ENCODE assay signal across 10 cellular contexts in genomic region chr11:68014157-68014965, GRCh38. TPM values are rescaled to one million over a fixed set of nuclear protein-coding genes. Genes with fewer than 3 reads are reported as not detected.
DNase-seq lines count a peak whose midpoint lies in the region; ATAC-seq, FAIRE-seq and TF ChIP-seq lines count a peak whose summit lies in the region.
"Had no signal": no experiment of that assay in that cellular context is flagged by ENCODE, and none has a peak within 500 bp of the region (broad histone marks: within the 10 kb centered on the region; RNA-seq: fewer than 3 reads in every experiment).

No MANE protein-coding gene starts in this region.

- H3K27ac Mint-ChIP-seq in activated naive CD4-positive, alpha-beta T cell treated with anti-CD3 and anti-CD28 coated beads, Interleukin-2, amount 50 U/mL, for 72 hours, result no peak overlapping the region
- no peak overlapping the region for H3K27ac Mint-ChIP-seq in natural killer cell treated with Interleukin-12 subunit alpha and Interleukin-12 subunit beta and Interleukin-15 and Interleukin-18, amount 100 ng/mL, for 72 hours
- H3K27ac Mint-ChIP-seq: CD8-positive, alpha-beta T cell had no signal

- no peaks in the 10 kb centered on the region for H3K9me3 ChIP-seq in adrenal gland (replicated peaks in 1 of 3)

- DNase-seq in activated naive CD4-positive, alpha-beta T cell treated with anti-CD3 and anti-CD28 coated beads, Interleukin-2, amount 50 U/mL, for 72 hours (ENCODE audit: low spot score in 2 of 2), result no peak
- no peak for DNase-seq in activated naive CD4-positive, alpha-beta T cell (lab: John Stamatoyannopoulos, UW)
- peak; percentile 83 to 96 (median 92) for DNase-seq in adrenal gland
- DNase-seq in kidney tubule cell (ENCODE audit: low spot score), result peak; percentile 91
- peak; percentile 86 for DNase-seq in urothelium cell line (ENCODE audit: low spot score)
- DNase-seq in natural killer cell treated with Interleukin-12 subunit alpha and Interleukin-12 subunit beta and Interleukin-15 and Interleukin-18, amount 100 ng/mL, for 72 hours (ENCODE audit: low spot score), result no peak
- no peak for DNase-seq in amygdala (lab: John Stamatoyannopoulos, UW)
- DNase-seq: CD8-positive, alpha-beta T cell; left cardiac atrium had no signal

- H3K4me1 ChIP-seq in adrenal gland (replicated peaks in 1 of 2), result peaks cover 56 to 77% of the 10 kb centered on the region in 2 donors

- FAIRE-seq in urothelium cell line (lab: Jason Lieb, UNC), result peak; percentile 97

- no peaks in the 10 kb centered on the region for H3K36me3 Mint-ChIP-seq in activated naive CD4-positive, alpha-beta T cell treated with anti-CD3 and anti-CD28 coated beads, Interleukin-2, amount 50 U/mL, for 72 hours
- no peaks in the 10 kb centered on the region for H3K36me3 Mint-ChIP-seq in natural killer cell treated with Interleukin-12 subunit alpha and Interleukin-12 subunit beta and Interleukin-15 and Interleukin-18, amount 100 ng/mL, for 72 hours
- H3K36me3 Mint-ChIP-seq: CD8-positive, alpha-beta T cell had no signal

- H3K27me3 ChIP-seq in adrenal gland, result no peaks in the 10 kb centered on the region

- 21 to 27% (median 25%) methylated on average over 10 to 17 of the region's 17 CpGs for WGBS in adrenal gland, 4 donors

- H3K27me3 Mint-ChIP-seq in natural killer cell treated with Interleukin-12 subunit alpha and Interleukin-12 subunit beta and Interleukin-15 and Interleukin-18, amount 100 ng/mL, for 72 hours, result no peaks in the 10 kb centered on the region

- H3K4me3 ChIP-seq in adrenal gland, result peak overlapping the region in 1 of 4 donors; percentile 14

- TF ChIP-seq POLR2A in adrenal gland (IDR thresholded peaks at IDR 0.05), result peak in 1 of 2 donors; percentile 60

- H3K4me1 Mint-ChIP-seq in natural killer cell treated with Interleukin-12 subunit alpha and Interleukin-12 subunit beta and Interleukin-15 and Interleukin-18, amount 100 ng/mL, for 72 hours (ENCODE audit: low read depth in 2 of 2), result peaks cover 5 to 17% of the 10 kb centered on the region in 2 donors

- no peak for TF ChIP-seq CTCF in adrenal gland (IDR thresholded peaks at IDR 0.05)

- peak; percentile 50 to 61 for ATAC-seq in activated naive CD4-positive, alpha-beta T cell treated with anti-CD3 and anti-CD28 coated beads, Interleukin-2, amount 50 U/mL, for 72 hours
- ATAC-seq in natural killer cell treated with Interleukin-12 subunit alpha and Interleukin-12 subunit beta and Interleukin-15 and Interleukin-18, amount 100 ng/mL, for 72 hours, result no peak
- ATAC-seq in GM21786 (IDR thresholded peaks at IDR 0.05; ENCODE audit: unreplicated experiment), result no peak
- ATAC-seq: CD8-positive, alpha-beta T cell had no signal

- no peaks in the 10 kb centered on the region for H3K36me3 ChIP-seq in adrenal gland (replicated peaks in 1 of 2)

- peak overlapping the region; percentile 23 to 99 (median 88) for H3K27ac ChIP-seq in adrenal gland

- no peaks in the 10 kb centered on the region for H3K9me3 Mint-ChIP-seq in activated naive CD4-positive, alpha-beta T cell treated with anti-CD3 and anti-CD28 coated beads, Interleukin-2, amount 50 U/mL, for 72 hours
- H3K9me3 Mint-ChIP-seq in natural killer cell treated with Interleukin-12 subunit alpha and Interleukin-12 subunit beta and Interleukin-15 and Interleukin-18, amount 100 ng/mL, for 72 hours, result no peaks in the 10 kb centered on the region
- H3K9me3 Mint-ChIP-seq: CD8-positive, alpha-beta T cell had no signal

- no peak overlapping the region for H3K4me3 Mint-ChIP-seq in natural killer cell treated with Interleukin-12 subunit alpha and Interleukin-12 subunit beta and Interleukin-15 and Interleukin-18, amount 100 ng/mL, for 72 hours
- H3K4me3 Mint-ChIP-seq: CD8-positive, alpha-beta T cell had no signal

- intact Hi-C loops in adrenal gland (cut with DNase I), result loop anchor here in 1 of 2 donors (10.0 kb wide), 1 partner anchor 190 kb away; no protein-coding TSS in a partner anchor

RNA-seq across cellular contexts. Expression of gene ALDH3B1, which starts 4.2 kb away (rescaled TPM):
- total RNA-seq in activated naive CD4-positive, alpha-beta T cell treated with anti-CD3 and anti-CD28 coated beads, Interleukin-2, amount 50 U/mL, for 72 hours, result under 1 TPM in 1 of 2 donors, not detected in 1; 0.11 TPM
- 10 to 100 TPM; 38.7 to 70.3 (median 59.0) TPM for total RNA-seq in adrenal gland
- 10 to 100 TPM; 24.4 to 35.4 (median 26.9) TPM for polyA plus RNA-seq in adrenal gland
- under 1 TPM; 0.25 to 0.98 TPM for total RNA-seq in natural killer cell treated with Interleukin-12 subunit alpha and Interleukin-12 subunit beta and Interleukin-15 and Interleukin-18, amount 100 ng/mL, for 72 hours
- total RNA-seq: CD8-positive, alpha-beta T cell had no signal

RNA-seq across cellular contexts. Expression of gene UNC93B1, which starts 10.5 kb away (rescaled TPM):
- total RNA-seq in activated naive CD4-positive, alpha-beta T cell treated with anti-CD3 and anti-CD28 coated beads, Interleukin-2, amount 50 U/mL, for 72 hours, result 10 to 100 TPM in 1 of 2 donors, 1 to 10 TPM in 1; 7.7 to 23.6 TPM
- total RNA-seq in adrenal gland, result 10 to 100 TPM; 23.1 to 81.2 (median 60.0) TPM
- 10 to 100 TPM; 10.3 to 57.7 (median 57.0) TPM for polyA plus RNA-seq in adrenal gland
- 10 to 100 TPM; 13.5 to 13.6 TPM for total RNA-seq in natural killer cell treated with Interleukin-12 subunit alpha and Interleukin-12 subunit beta and Interleukin-15 and Interleukin-18, amount 100 ng/mL, for 72 hours

RNA-seq across cellular contexts. Expression of gene NDUFS8, which starts 16.1 kb away (rescaled TPM):
- 100 to 1,000 TPM; 139 to 236 TPM for total RNA-seq in activated naive CD4-positive, alpha-beta T cell treated with anti-CD3 and anti-CD28 coated beads, Interleukin-2, amount 50 U/mL, for 72 hours
- total RNA-seq in adrenal gland, result 1,000 to 10,000 TPM in 1 of 8 donors, 100 to 1,000 TPM in 7; 425 to 1,037 (median 520) TPM
- polyA plus RNA-seq in adrenal gland, result 100 to 1,000 TPM; 199 to 814 (median 571) TPM
- 100 to 1,000 TPM; 124 to 143 TPM for total RNA-seq in natural killer cell treated with Interleukin-12 subunit alpha and Interleukin-12 subunit beta and Interleukin-15 and Interleukin-18, amount 100 ng/mL, for 72 hours

RNA-seq across cellular contexts. Expression of gene TCIRG1, which starts 24.5 kb away (rescaled TPM):
- total RNA-seq in activated naive CD4-positive, alpha-beta T cell treated with anti-CD3 and anti-CD28 coated beads, Interleukin-2, amount 50 U/mL, for 72 hours, result 100 to 1,000 TPM; 226 to 295 TPM
- 100 to 1,000 TPM; 112 to 384 (median 258) TPM for total RNA-seq in adrenal gland
- 1,000 to 10,000 TPM in 1 of 3 donors, 100 to 1,000 TPM in 1, 10 to 100 TPM in 1; 28.4 to 1,150 (median 823) TPM for polyA plus RNA-seq in adrenal gland
- total RNA-seq in natural killer cell treated with Interleukin-12 subunit alpha and Interleukin-12 subunit beta and Interleukin-15 and Interleukin-18, amount 100 ng/mL, for 72 hours, result 100 to 1,000 TPM; 354 to 380 TPM

Comparison
In these comparisons a context has a peak if more than half of its experiments do, and no peak if none do; other contexts are left out.
1. ATAC-seq: peak in activated naive CD4-positive, alpha-beta T cell treated with anti-CD3 and anti-CD28 coated beads, Interleukin-2, amount 50 U/mL, for 72 hours (2 of 2); none in natural killer cell treated with Interleukin-12 subunit alpha and Interleukin-12 subunit beta and Interleukin-15 and Interleukin-18, amount 100 ng/mL, for 72 hours (0 of 2) and GM21786 (single experiment).
2. DNase-seq: peak in adrenal gland (7 of 7), kidney tubule cell (single experiment) and urothelium cell line (single experiment); none in activated naive CD4-positive, alpha-beta T cell treated with anti-CD3 and anti-CD28 coated beads, Interleukin-2, amount 50 U/mL, for 72 hours (0 of 2), activated naive CD4-positive, alpha-beta T cell (0 of 4), natural killer cell treated with Interleukin-12 subunit alpha and Interleukin-12 subunit beta and Interleukin-15 and Interleukin-18, amount 100 ng/mL, for 72 hours (single experiment) and amygdala (0 of 56).
3. RNA of gene ALDH3B1, which starts 4.2 kb away (total RNA-seq): 38.7 to 70.3 TPM in adrenal gland; 0.25 to 0.98 TPM in natural killer cell treated with Interleukin-12 subunit alpha and Interleukin-12 subunit beta and Interleukin-15 and Interleukin-18, amount 100 ng/mL, for 72 hours and 0.11 TPM in activated naive CD4-positive, alpha-beta T cell treated with anti-CD3 and anti-CD28 coated beads, Interleukin-2, amount 50 U/mL, for 72 hours; every median in the first group is over 10 times any median in the second.